In the genomic region with DNA sequence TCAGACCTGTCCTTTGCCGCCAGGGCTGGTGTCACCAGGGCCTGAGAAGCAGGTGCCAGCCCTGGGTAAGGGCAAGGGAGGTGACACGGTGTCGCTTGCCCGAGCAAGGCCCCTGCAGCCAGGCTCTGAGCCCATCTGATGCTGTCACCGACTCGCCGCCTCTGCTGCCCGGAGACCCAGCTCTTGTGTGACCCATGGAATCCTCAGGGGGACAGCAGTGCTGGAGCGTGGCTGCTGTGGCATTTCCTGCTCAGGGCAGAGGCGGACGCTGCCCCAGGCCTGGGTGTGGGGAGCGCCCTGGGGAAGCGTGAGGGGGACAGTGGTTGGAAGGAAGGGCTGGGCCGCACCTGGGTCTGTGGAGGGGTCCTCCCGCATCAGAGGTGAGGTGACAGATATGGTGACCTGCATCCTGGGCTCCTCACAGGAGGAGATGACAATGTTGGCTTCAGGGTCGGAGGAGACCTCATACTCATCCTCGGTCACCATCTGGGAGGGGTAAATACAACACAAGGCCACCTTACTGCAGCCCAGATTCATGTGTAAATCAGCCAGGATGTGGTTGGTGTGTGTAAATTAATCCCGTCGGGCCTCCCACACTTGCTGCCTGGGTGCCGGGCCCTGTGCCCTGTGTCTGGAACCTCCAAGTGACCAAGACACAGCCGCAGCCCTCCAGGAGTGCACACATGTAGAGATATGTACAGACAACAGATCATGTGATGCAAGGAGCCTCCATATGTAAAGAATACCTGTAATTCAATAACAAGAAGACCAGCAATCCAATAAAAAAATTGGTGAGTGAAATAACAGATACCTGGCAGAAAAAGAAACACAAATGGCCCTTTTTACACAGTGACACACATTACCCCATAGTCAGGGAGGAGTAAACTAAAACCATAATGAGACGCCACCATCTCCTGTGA, we compare ENCODE assay signal across 11 cellular contexts. TPM values are rescaled to one million over a fixed set of nuclear protein-coding genes. Genes with fewer than 3 reads are reported as not detected.
A peak's percentile ranks its signal among the peaks of the same experiment; 100 is the strongest.
DNase-seq lines count a peak whose midpoint lies in the region; ATAC-seq, FAIRE-seq and TF ChIP-seq lines count a peak whose summit lies in the region.
"Had no signal": no experiment of that assay in that cellular context is flagged by ENCODE, and none has a peak within 500 bp of the region (broad histone marks: within the 10 kb centered on the region; RNA-seq: fewer than 3 reads in every experiment).

No MANE protein-coding gene starts in this region.

- H3K4ac ChIP-seq in H1 (replicated peaks; ENCODE audit: insufficient read length, low read depth, low read length) = no peak overlapping the region

- H3K27ac ChIP-seq in heart left ventricle (peak overlapping the region in 10 of 12 donors; percentile 11 to 75 (median 41)), H1 (ENCODE audit: low read depth, low read length) (no peak overlapping the region), thymus (ENCODE audit: low read depth) (peak overlapping the region; percentile 46)
- H3K27ac ChIP-seq: WERI-Rb-1 had no signal

- H2BK12ac ChIP-seq in H1 (ENCODE audit: low read depth, low read length) = no peak overlapping the region

- no peaks in the 10 kb centered on the region for H3K9me3 ChIP-seq in heart left ventricle
- no peaks in the 10 kb centered on the region for H3K9me3 ChIP-seq in H1 (ENCODE audit: insufficient read depth in 2 of 2, low read depth in 1 of 2, low read length in 1 of 2)
- no peaks in the 10 kb centered on the region for H3K9me3 ChIP-seq in thymus (ENCODE audit: control insufficient read depth)

- H2BK5ac ChIP-seq in H1 (ENCODE audit: low read depth, low read length) = peak overlapping the region; percentile 35; the same call in 1 of the 2 replicates

- H2BK15ac ChIP-seq in H1 (ENCODE audit: low read length) = no peak overlapping the region; the same call in 1 of the 2 replicates

- H3K79me1 ChIP-seq in H1 (ENCODE audit: low read depth, low read length) = no peaks in the 10 kb centered on the region

- no peak for TF ChIP-seq RAD21 in H1 (IDR thresholded peaks at IDR 0.05 in 1 of 2, conservative IDR thresholded peaks at IDR 0.05 in 1 of 2; ENCODE audit: low read depth in 2 of 2, low read length in 2 of 2)

- no peak overlapping the region for H2AK5ac ChIP-seq in H1 (ENCODE audit: low read depth, low read length)

- H4K91ac ChIP-seq in H1 (replicated peaks; ENCODE audit: insufficient read length, low read length) = peak overlapping the region; percentile 74

- H4K8ac ChIP-seq in H1 (ENCODE audit: extremely low read depth, insufficient read depth, low read length) = no peak overlapping the region; the same call in 1 of the 2 replicates

- no peak overlapping the region for H2AFZ ChIP-seq in H1 (ENCODE audit: low read length)

- TF ChIP-seq EP300 in H1 (IDR thresholded peaks at IDR 0.05; ENCODE audit: borderline replicate concordance in 1 of 2, low read depth in 2 of 2, low read length in 2 of 2) = no peak

- no peak overlapping the region for H3K18ac ChIP-seq in H1 (ENCODE audit: extremely low read depth, low read length)

- no peak overlapping the region for H3K4me2 ChIP-seq in H1 (ENCODE audit: insufficient read depth in 1 of 2, low read depth in 2 of 2, low read length in 2 of 2)

- CTCF ChIA-PET in H1 (lab: Charles Lee; ENCODE audit: partially characterized antibody) = interaction anchor here (0.6 to 2.7 kb wide), 5 partner anchors 9 to 1576 kb away, joined by 3 to 19 read pairs (median 3); no protein-coding TSS in a partner anchor

- H3K4me1 ChIP-seq in heart left ventricle = peaks cover 0 to 36% (median 11%) of the 10 kb centered on the region in 12 donors
- no peaks in the 10 kb centered on the region; a peak in 1 of 7 replicates for H3K4me1 ChIP-seq in H1 (replicated peaks in 1 of 4; ENCODE audit: control insufficient read depth in 3 of 4, insufficient read depth in 4 of 4, low read length in 3 of 4)
- H3K4me1 ChIP-seq in thymus (ENCODE audit: control insufficient read depth, insufficient read depth, low read length) = peaks cover 13% of the 10 kb centered on the region

- no peak overlapping the region for H4K5ac ChIP-seq in H1 (ENCODE audit: insufficient read length, low read depth, low read length)

- no peak overlapping the region for H3K14ac ChIP-seq in H1 (ENCODE audit: insufficient read length)

- no peak overlapping the region for H3K23ac ChIP-seq in H1 (ENCODE audit: insufficient read length)

- intact Hi-C loops in heart left ventricle (cut with DNase I) (no loop called here), left ventricle myocardium superior (cut with micrococcal nuclease) (no loop called here)

- 60 to 69% (median 62%) methylated on average over 18 to 22 of the region's 22 CpGs for WGBS in heart left ventricle, 4 donors
- 87% methylated on average over 22 of the region's 22 CpGs; no CpG with 5 or more reads in 1 of the 2 experiments for WGBS in H1 (ENCODE audit: extremely low coverage in 1 of 2, insufficient coverage in 1 of 2, insufficient read length in 1 of 2, insufficient replicate concordance in 2 of 2, low coverage in 1 of 2, low lambda C conversion rate in 2 of 2, missing lambda C conversion rate in 1 of 2), 2 experiments
- 93% methylated on average over 22 of the region's 22 CpGs for WGBS in thymus

- peak in 1 of 5 donors; percentile 71 for DNase-seq in heart left ventricle
- DNase-seq in left ventricle myocardium superior = no peak
- no peak for DNase-seq in H1 (ENCODE audit: low read depth in 1 of 2, low spot score in 2 of 2)
- no peak for DNase-seq in RKO (ENCODE audit: low spot score)
- DNase-seq: NCI-H187, NCI-H774, SIG-M5, WERI-Rb-1 had no signal

- H3K79me2 ChIP-seq in H1 (ENCODE audit: control insufficient read depth in 1 of 2, insufficient read depth in 2 of 2, low read length in 2 of 2) = no peaks in the 10 kb centered on the region

- POLR2A ChIA-PET in H1 (lab: Charles Lee; ENCODE audit: partially characterized antibody) = interaction anchor here (0.5 kb wide), 1 partner anchor 65 kb away, joined by 3 read pairs; no protein-coding TSS in a partner anchor

- H3K56ac ChIP-seq in H1 (replicated peaks; ENCODE audit: insufficient read length, low read depth, low read length) = no peak overlapping the region

- no peaks in the 10 kb centered on the region for H4K20me1 ChIP-seq in H1 (replicated peaks in 1 of 2; ENCODE audit: control insufficient read depth in 1 of 2, insufficient read depth in 2 of 2, low read length in 2 of 2)

- TF ChIP-seq CTCF in heart left ventricle (IDR thresholded peaks at IDR 0.05) (no peak), H1 (IDR thresholded peaks at IDR 0.05; ENCODE audit: control extremely low read depth in 1 of 3, insufficient read depth in 1 of 3, low read depth in 1 of 3, low read length in 3 of 3) (no peak)

- H2BK120ac ChIP-seq in H1 (replicated peaks; ENCODE audit: low read depth, low read length) = no peak overlapping the region

- no peak for FAIRE-seq in H1 (lab: Jason Lieb, UNC)

- H3K9ac ChIP-seq in H1 (replicated peaks in 1 of 4; ENCODE audit: extremely low read depth in 1 of 4, low read depth in 3 of 4, low read length in 3 of 4) = no peak overlapping the region

- H3K23me2 ChIP-seq in H1 (ENCODE audit: low read depth, low read length) = no peaks in the 10 kb centered on the region

- ATAC-seq in heart left ventricle = no peak
- ATAC-seq in left ventricle myocardium superior = no peak
- ATAC-seq in HG02642 (IDR thresholded peaks at IDR 0.05; ENCODE audit: poor library complexity, unreplicated experiment) = no peak

- H3K4me3 ChIP-seq in heart left ventricle (no peak overlapping the region), H1 (ENCODE audit: extremely low read depth in 1 of 4, insufficient read depth in 2 of 4, low read depth in 3 of 4, low read length in 4 of 4) (no peak overlapping the region), thymus (ENCODE audit: low read length) (no peak overlapping the region)

- H2BK20ac ChIP-seq in H1 (ENCODE audit: low read length) = no peak overlapping the region

- H3K36me3 ChIP-seq in heart left ventricle (no peaks in the 10 kb centered on the region), H1 (ENCODE audit: control insufficient read depth in 2 of 4, insufficient read depth in 4 of 4, low read length in 3 of 4) (no peaks in the 10 kb centered on the region), thymus (ENCODE audit: control insufficient read depth, insufficient read depth) (no peaks in the 10 kb centered on the region)
- H3K36me3 ChIP-seq: WERI-Rb-1 had no signal

- TF ChIP-seq POLR2A in heart left ventricle (IDR thresholded peaks at IDR 0.05) = no peak
- TF ChIP-seq POLR2A in H1 (IDR thresholded peaks at IDR 0.05; ENCODE audit: control extremely low read depth in 1 of 2, low read depth in 2 of 2, low read length in 2 of 2) = no peak

- H3K27me3 ChIP-seq in heart left ventricle = no peaks in the 10 kb centered on the region
- H3K27me3 ChIP-seq in H1 (replicated peaks in 1 of 4; ENCODE audit: control insufficient read depth in 3 of 4, extremely low read depth in 1 of 4, insufficient read depth in 3 of 4, low read length in 3 of 4) = no peaks in the 10 kb centered on the region
- H3K27me3 ChIP-seq in thymus (ENCODE audit: control insufficient read depth, insufficient read depth) = no peaks in the 10 kb centered on the region

RNA-seq across cellular contexts. Expression of a gene that starts 27.6 kb away (rescaled TPM):
- 1 to 10 TPM in 4 of 9 donors, under 1 TPM in 5; 0.20 to 8.9 (median 0.70) TPM for total RNA-seq in heart left ventricle
- under 1 TPM; 0.57 to 1.00 TPM for polyA plus RNA-seq in heart left ventricle
- 0.62 TPM for total RNA-seq in left ventricle myocardium superior
- total RNA-seq in H1 (2021; fragmentation: NEBNext Ultra II Directional; extraction: Animal tissue kit (Norgen Biotek cat#: 25700)) = 21.4 and 21.5 TPM in 2 replicates
- polyA plus RNA-seq in H1 (2011; rRNA removed) = 20.5 and 37.8 TPM in 2 replicates
- polyA plus RNA-seq in H1 (2011; cell fraction: cytosol; rRNA removed) = 25.4 TPM
- 41.2 TPM for polyA plus RNA-seq in H1 (2011; cell fraction: nucleus; rRNA removed)
- polyA plus RNA-seq in H1 (2012, experiment 1 of 2) = 10.5 to 20.3 TPM (median 18.1 TPM) in 4 replicates
- polyA plus RNA-seq in H1 (2012, experiment 2 of 2) = 15.0 TPM
- polyA plus RNA-seq in H1 (2013, experiment 1 of 2) = 15.8 TPM
- polyA plus RNA-seq in H1 (2013, experiment 2 of 2) = 15.4 TPM
- polyA minus RNA-seq in H1 (2011; rRNA and poly(A)+ RNA removed) = 8.1 and 9.1 TPM in 2 replicates
- polyA minus RNA-seq in H1 (2011; cell fraction: cytosol; rRNA and poly(A)+ RNA removed) = 15.0 TPM
- 11.9 TPM for polyA minus RNA-seq in H1 (2011; cell fraction: nucleus; rRNA and poly(A)+ RNA removed)
- 16.2 TPM for polyA plus RNA-seq in thymus

RNA-seq across cellular contexts. Expression of a gene that starts 41.7 kb away (rescaled TPM):
- total RNA-seq in heart left ventricle (not detected), left ventricle myocardium superior (not detected)
- polyA plus RNA-seq in heart left ventricle (not detected), H1 (2011; rRNA removed) (0.08 and 0.19 TPM in 2 replicates), thymus (0.07 TPM)
- total RNA-seq in H1 (2021; fragmentation: NEBNext Ultra II Directional; extraction: Animal tissue kit (Norgen Biotek cat#: 25700)) = not detected in 2 replicates
- 0.09 TPM for polyA plus RNA-seq in H1 (2011; cell fraction: cytosol; rRNA removed)
- 0.33 TPM for polyA plus RNA-seq in H1 (2011; cell fraction: nucleus; rRNA removed)
- polyA plus RNA-seq in H1 (2012, experiment 1 of 2) = 0.11 TPM in 1 of 4 replicates, not detected in the others
- not detected for polyA plus RNA-seq in H1 (2012, experiment 2 of 2)
- polyA plus RNA-seq in H1 (2013, experiment 1 of 2) = 0.04 TPM
- polyA plus RNA-seq in H1 (2013, experiment 2 of 2) = 0.06 TPM
- not detected in 2 replicates for polyA minus RNA-seq in H1 (2011; rRNA and poly(A)+ RNA removed)
- not detected for polyA minus RNA-seq in H1 (2011; cell fraction: cytosol; rRNA and poly(A)+ RNA removed)
- polyA minus RNA-seq in H1 (2011; cell fraction: nucleus; rRNA and poly(A)+ RNA removed) = 0.40 TPM
- total RNA-seq: urinary bladder had no signal
- polyA plus RNA-seq: urinary bladder had no signal

RNA-seq across cellular contexts. Expression of a gene that starts 51.3 kb away (rescaled TPM):
- total RNA-seq in heart left ventricle (10 to 100 TPM; 58.9 to 96.9 (median 69.1) TPM), left ventricle myocardium superior (70.8 TPM)
- polyA plus RNA-seq in heart left ventricle (100 to 1,000 TPM in 1 of 2 donors, 10 to 100 TPM in 1; 76.8 to 153 TPM), H1 (2011; rRNA removed) (63.8 and 83.6 TPM in 2 replicates), thymus (95.9 TPM)
- 72.8 and 80.3 TPM in 2 replicates for total RNA-seq in H1 (2021; fragmentation: NEBNext Ultra II Directional; extraction: Animal tissue kit (Norgen Biotek cat#: 25700))
- polyA plus RNA-seq in H1 (2011; cell fraction: cytosol; rRNA removed) = 71.0 TPM
- 47.1 TPM for polyA plus RNA-seq in H1 (2011; cell fraction: nucleus; rRNA removed)
- polyA plus RNA-seq in H1 (2012, experiment 1 of 2) = 42.7 to 64.5 TPM (median 57.7 TPM) in 4 replicates
- 118 TPM for polyA plus RNA-seq in H1 (2012, experiment 2 of 2)
- polyA plus RNA-seq in H1 (2013, experiment 1 of 2) = 48.2 TPM
- polyA plus RNA-seq in H1 (2013, experiment 2 of 2) = 51.1 TPM
- 6.2 and 7.2 TPM in 2 replicates for polyA minus RNA-seq in H1 (2011; rRNA and poly(A)+ RNA removed)
- 19.3 TPM for polyA minus RNA-seq in H1 (2011; cell fraction: cytosol; rRNA and poly(A)+ RNA removed)
- 11.1 TPM for polyA minus RNA-seq in H1 (2011; cell fraction: nucleus; rRNA and poly(A)+ RNA removed)

RNA-seq across cellular contexts. Expression of a gene that starts 52.2 kb away (rescaled TPM):
- total RNA-seq in heart left ventricle (10 to 100 TPM in 6 of 9 donors, 1 to 10 TPM in 3; 8.8 to 28.7 (median 13.8) TPM), left ventricle myocardium superior (12.5 TPM)
- polyA plus RNA-seq in heart left ventricle (10 to 100 TPM; 11.6 to 22.1 TPM), H1 (2011; rRNA removed) (36.9 and 48.4 TPM in 2 replicates), thymus (26.1 TPM)
- 21.4 and 23.4 TPM in 2 replicates for total RNA-seq in H1 (2021; fragmentation: NEBNext Ultra II Directional; extraction: Animal tissue kit (Norgen Biotek cat#: 25700))
- 33.3 TPM for polyA plus RNA-seq in H1 (2011; cell fraction: cytosol; rRNA removed)
- polyA plus RNA-seq in H1 (2011; cell fraction: nucleus; rRNA removed) = 74.8 TPM
- 17.8 to 23.6 TPM (median 21.2 TPM) in 4 replicates for polyA plus RNA-seq in H1 (2012, experiment 1 of 2)
- polyA plus RNA-seq in H1 (2012, experiment 2 of 2) = 27.9 TPM
- 20.4 TPM for polyA plus RNA-seq in H1 (2013, experiment 1 of 2)
- 17.7 TPM for polyA plus RNA-seq in H1 (2013, experiment 2 of 2)
- polyA minus RNA-seq in H1 (2011; rRNA and poly(A)+ RNA removed) = 12.6 and 14.5 TPM in 2 replicates
- 25.8 TPM for polyA minus RNA-seq in H1 (2011; cell fraction: cytosol; rRNA and poly(A)+ RNA removed)
- 32.4 TPM for polyA minus RNA-seq in H1 (2011; cell fraction: nucleus; rRNA and poly(A)+ RNA removed)

RNA-seq across cellular contexts. Expression of a gene that starts 55.1 kb away (rescaled TPM):
- total RNA-seq in heart left ventricle (under 1 TPM in 1 of 9 donors, not detected in 8; 0.16 TPM), left ventricle myocardium superior (not detected)
- polyA plus RNA-seq in heart left ventricle (under 1 TPM in 1 of 2 donors, not detected in 1; 0.08 TPM), H1 (2011; rRNA removed) (28.4 and 42.5 TPM in 2 replicates), thymus (0.32 TPM)
- 14.5 TPM in 2 replicates for total RNA-seq in H1 (2021; fragmentation: NEBNext Ultra II Directional; extraction: Animal tissue kit (Norgen Biotek cat#: 25700))
- polyA plus RNA-seq in H1 (2011; cell fraction: cytosol; rRNA removed) = 20.9 TPM
- 28.1 TPM for polyA plus RNA-seq in H1 (2011; cell fraction: nucleus; rRNA removed)
- polyA plus RNA-seq in H1 (2012, experiment 1 of 2) = 17.8 to 26.7 TPM (median 25.0 TPM) in 4 replicates
- 35.4 TPM for polyA plus RNA-seq in H1 (2012, experiment 2 of 2)
- polyA plus RNA-seq in H1 (2013, experiment 1 of 2) = 12.4 TPM
- 12.8 TPM for polyA plus RNA-seq in H1 (2013, experiment 2 of 2)
- 5.7 and 8.8 TPM in 2 replicates for polyA minus RNA-seq in H1 (2011; rRNA and poly(A)+ RNA removed)
- polyA minus RNA-seq in H1 (2011; cell fraction: cytosol; rRNA and poly(A)+ RNA removed) = 12.0 TPM
- polyA minus RNA-seq in H1 (2011; cell fraction: nucleus; rRNA and poly(A)+ RNA removed) = 13.1 TPM
- total RNA-seq: urinary bladder had no signal
